8 cellular contexts compared by ENCODE assay signal in the genomic region with DNA sequence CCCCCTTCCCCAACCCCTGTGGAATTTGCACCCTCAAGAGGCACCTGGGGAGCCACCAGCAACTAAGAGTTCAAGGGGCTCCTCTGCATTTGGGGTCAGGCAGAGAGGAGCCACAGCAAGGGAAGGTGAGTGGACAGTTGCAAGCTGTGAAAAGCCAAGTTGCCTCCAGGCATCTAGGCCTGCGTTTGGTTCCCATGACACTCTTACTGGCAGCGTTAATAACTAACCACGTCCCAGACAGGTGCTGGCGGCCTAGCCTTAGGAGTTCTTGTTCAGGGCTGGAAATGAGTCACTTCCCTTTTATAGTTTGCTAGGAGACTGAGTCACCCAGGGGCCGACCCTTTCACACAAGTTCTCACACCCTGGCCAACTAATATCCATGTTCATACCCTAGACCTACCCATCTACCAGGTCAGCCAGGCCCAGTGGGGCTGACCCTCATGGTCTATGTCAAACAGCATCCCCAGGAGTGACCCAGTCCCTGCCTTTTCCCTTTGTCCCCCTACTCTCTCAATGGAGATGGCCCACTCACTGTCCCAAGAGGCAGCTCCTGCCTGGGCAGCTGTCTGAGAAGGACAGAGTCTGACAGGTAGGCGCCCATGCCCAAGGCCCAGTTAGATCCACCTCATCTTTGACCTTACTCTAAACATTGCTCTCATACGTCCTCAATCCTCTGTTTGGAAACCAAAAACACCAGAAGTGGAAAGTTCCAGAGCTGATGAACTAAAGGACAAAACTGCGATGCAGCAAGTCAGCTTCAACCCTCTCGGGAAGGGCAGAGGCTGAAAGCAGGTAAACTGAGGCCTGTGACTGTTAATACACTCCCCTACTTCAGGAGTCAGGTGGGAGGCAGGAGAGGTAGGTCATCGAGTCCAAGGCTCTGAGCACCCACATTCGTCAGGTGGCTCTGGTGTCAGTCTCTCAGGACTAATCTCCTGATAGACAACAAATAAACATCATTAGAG.
DNase-seq lines count a peak whose midpoint lies in the region; ATAC-seq and TF ChIP-seq lines count a peak whose summit lies in the region.

No MANE protein-coding gene starts in this region.

- H3K27ac ChIP-seq in SK-N-SH (ENCODE audit: low read depth in 2 of 2, low read length in 1 of 2) (peak overlapping the region in 1 of 2 experiments; percentile 95; a peak in 3 of 4 replicates), esophagus squamous epithelium (peak overlapping the region; percentile 56 to 81 (median 64))

- H3K9me3 ChIP-seq in SK-N-SH (peaks cover 13% of the 10 kb centered on the region), esophagus squamous epithelium (peaks cover 0 to 20% (median 15%) of the 10 kb centered on the region in 3 donors), skeletal muscle satellite cell (replicated peaks; ENCODE audit: low read length) (peaks cover 9% of the 10 kb centered on the region)

- H3K27me3 ChIP-seq in SK-N-SH (ENCODE audit: insufficient read depth) (no peaks in the 10 kb centered on the region), esophagus squamous epithelium (no peaks in the 10 kb centered on the region), skeletal muscle satellite cell (ENCODE audit: control insufficient read depth, insufficient read depth, low read length) (no peaks in the 10 kb centered on the region)

- peaks cover 17% of the 10 kb centered on the region for H3K79me2 ChIP-seq in SK-N-SH (ENCODE audit: insufficient read depth)

- TF ChIP-seq EP300 in SK-N-SH (IDR thresholded peaks at IDR 0.05; ENCODE audit: borderline replicate concordance in 1 of 2, low read depth in 1 of 2, low read length in 1 of 2) = peak; percentile 42 to 82; a peak in 3 of 4 replicates

- H3K9ac ChIP-seq in SK-N-SH (peak overlapping the region; percentile 67), skeletal muscle satellite cell (ENCODE audit: low read depth, low read length) (peak overlapping the region; percentile 51)

- peaks cover 0 to 10% of the 10 kb centered on the region in 2 experiments for H3K36me3 ChIP-seq in SK-N-SH (replicated peaks in 1 of 2; ENCODE audit: control insufficient read depth in 1 of 2, insufficient read depth in 2 of 2, low read length in 1 of 2)
- peaks cover 0 to 18% (median 0%) of the 10 kb centered on the region in 3 donors for H3K36me3 ChIP-seq in esophagus squamous epithelium
- peaks cover 4% of the 10 kb centered on the region for H3K36me3 ChIP-seq in skeletal muscle satellite cell (ENCODE audit: insufficient read depth, low read length)

- H2AFZ ChIP-seq in SK-N-SH (ENCODE audit: low read depth) = no peak overlapping the region

- no peaks in the 10 kb centered on the region for H3K9me2 ChIP-seq in SK-N-SH

- no peak for TF ChIP-seq POLR2A in esophagus squamous epithelium (IDR thresholded peaks at IDR 0.05)

- peak overlapping the region; percentile 1; the same call in 1 of the 2 replicates for H3K4me3 ChIP-seq in GM08714 (ENCODE audit: low read length)
- no peak overlapping the region for H3K4me3 ChIP-seq in SK-N-SH (ENCODE audit: low read depth in 2 of 2, low read length in 1 of 2)
- H3K4me3 ChIP-seq in esophagus squamous epithelium = no peak overlapping the region
- H3K4me3 ChIP-seq in skeletal muscle satellite cell (ENCODE audit: low read length) = peak overlapping the region; percentile 35

- CTCF ChIA-PET in SK-N-SH (lab: Yijun Ruan, JAX) = interaction anchor here (1.9 kb wide), 1 partner anchor 12 kb away, joined by 5 read pairs; no protein-coding TSS in a partner anchor

- POLR2A ChIA-PET in SK-N-SH (lab: Yijun Ruan, JAX) = no interaction called here

- peaks cover 40% of the 10 kb centered on the region for H3F3A ChIP-seq in SK-N-SH (replicated peaks; ENCODE audit: insufficient read depth)

- DNase-seq in SK-N-SH = no peak
- DNase-seq in esophagus squamous epithelium (lab: John Stamatoyannopoulos, UW) = no peak
- no peak for DNase-seq in NCI-H2171 (lab: John Stamatoyannopoulos, UW)
- no peak for DNase-seq in HUDEP-2 (lab: John Stamatoyannopoulos, UW; ENCODE audit: unreplicated experiment in 76 of 76)

- no peak for TF ChIP-seq CTCF in SK-N-SH (IDR thresholded peaks at IDR 0.05)
- TF ChIP-seq CTCF in esophagus squamous epithelium (IDR thresholded peaks at IDR 0.05) = no peak

- 47% methylated on average over 11 of the region's 11 CpGs for WGBS in SK-N-SH (ENCODE audit: low lambda C conversion rate)
- 43 to 57% methylated on average over 9 of the region's 11 CpGs for WGBS in esophagus squamous epithelium, 2 donors

- ATAC-seq in GM19467 (IDR thresholded peaks at IDR 0.05; ENCODE audit: unreplicated experiment) = peak; percentile 45
- peak; percentile 42 for ATAC-seq in HG03520 (IDR thresholded peaks at IDR 0.05; ENCODE audit: unreplicated experiment)

- peaks cover 24 to 47% of the 10 kb centered on the region in 2 experiments; a peak in 3 of 4 replicates for H3K4me1 ChIP-seq in SK-N-SH (ENCODE audit: control insufficient read depth in 1 of 2, insufficient read depth in 2 of 2, low read depth in 1 of 2, low read length in 1 of 2)
- H3K4me1 ChIP-seq in esophagus squamous epithelium = peaks cover 30 to 51% (median 34%) of the 10 kb centered on the region in 3 donors
- H3K4me1 ChIP-seq in skeletal muscle satellite cell (ENCODE audit: control insufficient read depth, insufficient read depth, low read length) = peaks cover 47% of the 10 kb centered on the region

- intact Hi-C loops in esophagus squamous epithelium (cut with DNase I) = no loop called here

- H4K20me1 ChIP-seq in SK-N-SH (ENCODE audit: insufficient read depth) = no peaks in the 10 kb centered on the region

- H3K4me2 ChIP-seq in SK-N-SH (peak overlapping the region; percentile 40), skeletal muscle satellite cell (ENCODE audit: low read length) (peak overlapping the region; percentile 62)

- TF ChIP-seq RAD21 in SK-N-SH (IDR thresholded peaks at IDR 0.05; ENCODE audit: low read length) = no peak

TF ChIP-seq in SK-N-SH, 30 proteins besides CTCF, POLR2A, EP300 and RAD21 (continues in another document):
- TF ChIP-seq ELF1 (IDR thresholded peaks at IDR 0.05) (no peak; the same call in 1 of the 2 replicates), FOXJ3 (CRISPR knock-in tag; IDR thresholded peaks at IDR 0.05) (no peak), FOXM1 (IDR thresholded peaks at IDR 0.05; ENCODE audit: low read depth) (peak; percentile 70; the same call in 1 of the 2 replicates), NFIC (IDR thresholded peaks at IDR 0.05; ENCODE audit: borderline replicate concordance) (peak; percentile 82), YY1 (IDR thresholded peaks at IDR 0.05; ENCODE audit: low read depth) (0 out of 2 replicates have a peak, but pooled peaks have one; percentile 23), GATA2 (CRISPR knock-in tag; IDR thresholded peaks at IDR 0.05) (no peak), POLR2AphosphoS5 (IDR thresholded peaks at IDR 0.05; ENCODE audit: low read depth, low read length) (peak; percentile 71; the same call in 1 of the 2 replicates), EZH2phosphoT487 (IDR thresholded peaks at IDR 0.05; ENCODE audit: borderline replicate concordance, low read depth) (no peak), TCF12 (IDR thresholded peaks at IDR 0.05) (peak; percentile 96), FOSL2 (IDR thresholded peaks at IDR 0.05; ENCODE audit: borderline replicate concordance, low read depth) (peak; percentile 98), MEF2A (IDR thresholded peaks at IDR 0.05; ENCODE audit: borderline replicate concordance, low read depth) (peak; percentile 94; the same call in 1 of the 2 replicates), GABPA (IDR thresholded peaks at IDR 0.05; ENCODE audit: low read depth) (no peak), RXRA (IDR thresholded peaks at IDR 0.05; ENCODE audit: borderline replicate concordance, low read depth) (peak; percentile 92; the same call in 1 of the 2 replicates), TEAD4 (IDR thresholded peaks at IDR 0.05; ENCODE audit: borderline replicate concordance, insufficient read depth) (no peak), RFX5 (IDR thresholded peaks at IDR 0.05; ENCODE audit: low read length) (no peak), RCOR1 (IDR thresholded peaks at IDR 0.05; ENCODE audit: low read length) (no peak), TAF1 (IDR thresholded peaks at IDR 0.05; ENCODE audit: borderline replicate concordance, low read depth, low read length) (no peak), MXI1 (IDR thresholded peaks at IDR 0.05; ENCODE audit: low read depth, low read length) (no peak)
- TF ChIP-seq, protein P1, sequence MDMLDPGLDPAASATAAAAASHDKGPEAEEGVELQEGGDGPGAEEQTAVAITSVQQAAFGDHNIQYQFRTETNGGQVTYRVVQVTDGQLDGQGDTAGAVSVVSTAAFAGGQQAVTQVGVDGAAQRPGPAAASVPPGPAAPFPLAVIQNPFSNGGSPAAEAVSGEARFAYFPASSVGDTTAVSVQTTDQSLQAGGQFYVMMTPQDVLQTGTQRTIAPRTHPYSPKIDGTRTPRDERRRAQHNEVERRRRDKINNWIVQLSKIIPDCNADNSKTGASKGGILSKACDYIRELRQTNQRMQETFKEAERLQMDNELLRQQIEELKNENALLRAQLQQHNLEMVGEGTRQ (IDR thresholded peaks at IDR 0.05; ENCODE audit: borderline replicate concordance, low read depth, low read length) = no peak
- TF ChIP-seq, protein P2, sequence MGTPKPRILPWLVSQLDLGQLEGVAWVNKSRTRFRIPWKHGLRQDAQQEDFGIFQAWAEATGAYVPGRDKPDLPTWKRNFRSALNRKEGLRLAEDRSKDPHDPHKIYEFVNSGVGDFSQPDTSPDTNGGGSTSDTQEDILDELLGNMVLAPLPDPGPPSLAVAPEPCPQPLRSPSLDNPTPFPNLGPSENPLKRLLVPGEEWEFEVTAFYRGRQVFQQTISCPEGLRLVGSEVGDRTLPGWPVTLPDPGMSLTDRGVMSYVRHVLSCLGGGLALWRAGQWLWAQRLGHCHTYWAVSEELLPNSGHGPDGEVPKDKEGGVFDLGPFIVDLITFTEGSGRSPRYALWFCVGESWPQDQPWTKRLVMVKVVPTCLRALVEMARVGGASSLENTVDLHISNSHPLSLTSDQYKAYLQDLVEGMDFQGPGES (IDR thresholded peaks at IDR 0.05; ENCODE audit: low read depth, low read length) = no peak
- TF ChIP-seq, protein P3, sequence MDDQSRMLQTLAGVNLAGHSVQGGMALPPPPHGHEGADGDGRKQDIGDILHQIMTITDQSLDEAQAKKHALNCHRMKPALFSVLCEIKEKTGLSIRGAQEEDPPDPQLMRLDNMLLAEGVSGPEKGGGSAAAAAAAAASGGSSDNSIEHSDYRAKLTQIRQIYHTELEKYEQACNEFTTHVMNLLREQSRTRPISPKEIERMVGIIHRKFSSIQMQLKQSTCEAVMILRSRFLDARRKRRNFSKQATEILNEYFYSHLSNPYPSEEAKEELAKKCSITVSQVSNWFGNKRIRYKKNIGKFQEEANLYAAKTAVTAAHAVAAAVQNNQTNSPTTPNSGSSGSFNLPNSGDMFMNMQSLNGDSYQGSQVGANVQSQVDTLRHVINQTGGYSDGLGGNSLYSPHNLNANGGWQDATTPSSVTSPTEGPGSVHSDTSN (IDR thresholded peaks at IDR 0.05) = peak; percentile 86

Comparison
In these comparisons a context has a peak if more than half of its experiments do, and no peak if none do; other contexts are left out.
1. H3K4me3 ChIP-seq: peak in GM08714 (single experiment) and skeletal muscle satellite cell (single experiment); none in SK-N-SH (0 of 2) and esophagus squamous epithelium (0 of 4).